In genomic region chr12:108618079-108618952, GRCh38 we compare ENCODE assay signal across 8 cellular contexts. TPM values are rescaled to one million over a fixed set of nuclear protein-coding genes. Genes with fewer than 3 reads are reported as not detected.
A peak's percentile ranks its signal among the peaks of the same experiment; 100 is the strongest.
DNase-seq lines count a peak whose midpoint lies in the region; ATAC-seq lines count a peak whose summit lies in the region.

No MANE protein-coding gene starts in this region.

- peak; percentile 80 for DNase-seq in HPDE6-E6E7 (ENCODE audit: extremely low spot score)
- DNase-seq in NCI-H82 treated with DMSO at 0.1 percent for 48 hours (lab: John Stamatoyannopoulos, UW; ENCODE audit: unreplicated experiment), result peak; percentile 16
- DNase-seq in activated CD4-positive, alpha-beta memory T cell treated with anti-CD3 and anti-CD28 coated beads, Interleukin-2, amount 10 ng/mL, durations not matched to agents 7 days and 5 days, result peak; percentile 75
- peak; percentile 72 for DNase-seq in effector CD8-positive, alpha-beta T cell (lab: John Stamatoyannopoulos, UW)
- peak; percentile 87 for DNase-seq in medulla oblongata (ENCODE audit: extremely low spot score)
- DNase-seq in stimulated activated CD8-positive, alpha-beta memory T cell treated with anti-CD3 and anti-CD28 coated beads, Interleukin-2, amount 100 ng/mL, for 1 hour (ENCODE audit: low read depth in 2 of 2), result peak; percentile 48 to 61

- peaks cover 79% of the 10 kb centered on the region for H3K4me1 Mint-ChIP-seq in activated CD4-positive, alpha-beta memory T cell treated with anti-CD3 and anti-CD28 coated beads, Interleukin-2, amount 10 ng/mL, durations not matched to agents 7 days and 5 days

- POLR2A ChIA-PET in activated CD4-positive, alpha-beta memory T cell treated with anti-CD3 and anti-CD28 coated beads, Interleukin-2, amount 10 ng/mL, durations not matched to agents 7 days and 5 days (lab: Charles Lee), result interaction anchor here (0.9 to 10.8 kb wide), 12 partner anchors 12 to 265 kb away, joined by 3 to 213 read pairs (median 5); partner anchors contain the start of genes ISCU, SART3 and SELPLG

- peaks cover 84% of the 10 kb centered on the region for H3K36me3 Mint-ChIP-seq in activated CD4-positive, alpha-beta memory T cell treated with anti-CD3 and anti-CD28 coated beads, Interleukin-2, amount 10 ng/mL, durations not matched to agents 7 days and 5 days (ENCODE audit: low read depth)

- peak overlapping the region; percentile 68 for H3K27ac Mint-ChIP-seq in activated CD4-positive, alpha-beta memory T cell treated with anti-CD3 and anti-CD28 coated beads, Interleukin-2, amount 10 ng/mL, durations not matched to agents 7 days and 5 days

- no peak overlapping the region for H3K4me3 ChIP-seq in ACC112 (ENCODE audit: low read depth, low read length)

- H3K79me2 ChIP-seq in ACC112 (ENCODE audit: control insufficient read depth, insufficient read depth, low read length, unreplicated experiment), result no peaks in the 10 kb centered on the region

- no peaks in the 10 kb centered on the region for H3K36me3 ChIP-seq in ACC112 (ENCODE audit: insufficient read depth, low read length)

- H2AFZ ChIP-seq in ACC112 (ENCODE audit: low read length, unreplicated experiment), result no peak overlapping the region

- peak overlapping the region; percentile 52; the same call in 1 of the 2 replicates for H3K27ac ChIP-seq in ACC112 (ENCODE audit: low read depth, low read length)

- CTCF ChIA-PET in activated CD4-positive, alpha-beta memory T cell treated with anti-CD3 and anti-CD28 coated beads, Interleukin-2, amount 10 ng/mL, durations not matched to agents 7 days and 5 days (lab: Charles Lee), result interaction anchor here (0.6 to 8.6 kb wide), 47 partner anchors 10 to 481 kb away, joined by 3 to 215 read pairs (median 4); partner anchors contain the start of genes ALKBH2, ISCU, SART3 and SELPLG

- H3K27me3 ChIP-seq in ACC112 (ENCODE audit: insufficient read depth, low read length), result no peaks in the 10 kb centered on the region

- ATAC-seq in GM18520 (IDR thresholded peaks at IDR 0.05; ENCODE audit: unreplicated experiment), result peak; percentile 28

- no peak overlapping the region for H3K4me3 Mint-ChIP-seq in activated CD4-positive, alpha-beta memory T cell treated with anti-CD3 and anti-CD28 coated beads, Interleukin-2, amount 10 ng/mL, durations not matched to agents 7 days and 5 days

- peaks cover 16% of the 10 kb centered on the region for H3K9me3 Mint-ChIP-seq in activated CD4-positive, alpha-beta memory T cell treated with anti-CD3 and anti-CD28 coated beads, Interleukin-2, amount 10 ng/mL, durations not matched to agents 7 days and 5 days

- no peaks in the 10 kb centered on the region for H3K27me3 Mint-ChIP-seq in activated CD4-positive, alpha-beta memory T cell treated with anti-CD3 and anti-CD28 coated beads, Interleukin-2, amount 10 ng/mL, durations not matched to agents 7 days and 5 days

- H3K4me1 ChIP-seq in ACC112 (ENCODE audit: control insufficient read depth, insufficient read depth, low read length, unreplicated experiment), result peaks cover 17% of the 10 kb centered on the region

RNA-seq across cellular contexts. Expression of gene SELPLG, which starts 15.4 kb away (rescaled TPM):
- 100 to 1,000 TPM; 289 to 301 TPM for total RNA-seq in activated CD4-positive, alpha-beta memory T cell treated with anti-CD3 and anti-CD28 coated beads, Interleukin-2, amount 10 ng/mL, durations not matched to agents 7 days and 5 days

RNA-seq across cellular contexts. Expression of gene TMEM119, which starts 20.4 kb away (rescaled TPM):
- 1 to 10 TPM in 1 of 2 experiments, under 1 TPM in 1; 0.80 to 1.0 TPM for total RNA-seq in activated CD4-positive, alpha-beta memory T cell treated with anti-CD3 and anti-CD28 coated beads, Interleukin-2, amount 10 ng/mL, durations not matched to agents 7 days and 5 days

RNA-seq across cellular contexts. Expression of gene ISCU, which starts 55.9 kb away (rescaled TPM):
- total RNA-seq in activated CD4-positive, alpha-beta memory T cell treated with anti-CD3 and anti-CD28 coated beads, Interleukin-2, amount 10 ng/mL, durations not matched to agents 7 days and 5 days, result 10 to 100 TPM; 69.9 to 74.1 TPM

RNA-seq across cellular contexts. Expression of gene SART3, which starts 57.3 kb away (rescaled TPM):
- 10 to 100 TPM; 68.9 to 70.3 TPM for total RNA-seq in activated CD4-positive, alpha-beta memory T cell treated with anti-CD3 and anti-CD28 coated beads, Interleukin-2, amount 10 ng/mL, durations not matched to agents 7 days and 5 days

Comparison
In these comparisons a context has a peak if more than half of its experiments do, and no peak if none do; other contexts are left out.
1. DNase-seq: peak in every context shown above with its lines; median percentile 87 in medulla oblongata; 80 in HPDE6-E6E7; 75 in activated CD4-positive, alpha-beta memory T cell treated with anti-CD3 and anti-CD28 coated beads, Interleukin-2, amount 10 ng/mL, durations not matched to agents 7 days and 5 days; 72 in effector CD8-positive, alpha-beta T cell; 54 in stimulated activated CD8-positive, alpha-beta memory T cell treated with anti-CD3 and anti-CD28 coated beads, Interleukin-2, amount 100 ng/mL, for 1 hour; 16 in NCI-H82 treated with DMSO at 0.1 percent for 48 hours.